In genomic region chr1:228373681-228374571, GRCh38 we compare ENCODE assay signal across 21 cellular contexts. TPM values are rescaled to one million over a fixed set of nuclear protein-coding genes. Genes with fewer than 3 reads are reported as not detected.
DNase-seq lines count a peak whose midpoint lies in the region; ATAC-seq and TF ChIP-seq lines count a peak whose summit lies in the region.
"Had no signal": no experiment of that assay in that cellular context is flagged by ENCODE, and none has a peak within 500 bp of the region (broad histone marks: within the 10 kb centered on the region; RNA-seq: fewer than 3 reads in every experiment).

No MANE protein-coding gene starts in this region.

- TF ChIP-seq CTCF in Calu3 (IDR thresholded peaks at IDR 0.05; ENCODE audit: unreplicated experiment) (no peak), chondrocyte (IDR thresholded peaks at IDR 0.05) (no peak), spleen (IDR thresholded peaks at IDR 0.05 in 8 of 11, conservative IDR thresholded peaks at IDR 0.05 in 3 of 11) (no peak), A673 (conservative IDR thresholded peaks at IDR 0.05; ENCODE audit: low read depth, low read length) (no peak)

- H3K36me3 Mint-ChIP-seq in Calu3 (ENCODE audit: insufficient read depth, unreplicated experiment) (peaks cover 25% of the 10 kb centered on the region), chondrocyte (ENCODE audit: low read depth) (no peaks in the 10 kb centered on the region)
- H3K36me3 Mint-ChIP-seq: memory B cell; natural killer cell treated with Interleukin-12 subunit alpha and Interleukin-12 subunit beta and Interleukin-15 and Interleukin-18, amount 100 ng/mL, for 72 hours had no signal

- BruUV-seq in Calu3 (replicated peaks; lab: Mats Ljungman, UMichigan) (no TSS peak), A673 (replicated peaks; lab: Mats Ljungman, UMichigan) (no TSS peak)

- DNase-seq in Calu3 (no peak), chondrocyte (ENCODE audit: low spot score) (peak; percentile 77), right cardiac atrium (peak in 1 of 3 donors; percentile 61), spleen (peak; percentile 68), NCI-H69 (lab: John Stamatoyannopoulos, UW) (no peak), DMS53 (lab: John Stamatoyannopoulos, UW) (no peak), A673 (ENCODE audit: low spot score) (no peak)
- DNase-seq: activated CD4-positive, CD25-positive, alpha-beta regulatory T cell treated with anti-CD3 and anti-CD28 coated beads, Interleukin-2, amount 50 U/mL, for 72 hours; activated effector memory CD4-positive, alpha-beta T cell treated with Interleukin-2 at 50 U/mL for 16 hours; cortex of kidney; GDM1; KG1; NCI-H2081; NCI-H524; T-helper 9 cell had no signal

- H3K4me3 Mint-ChIP-seq in Calu3 (ENCODE audit: low read depth, unreplicated experiment) (no peak overlapping the region), chondrocyte (ENCODE audit: unreplicated experiment) (no peak overlapping the region)
- H3K4me3 Mint-ChIP-seq: GM23338; memory B cell; natural killer cell treated with Interleukin-12 subunit alpha and Interleukin-12 subunit beta and Interleukin-15 and Interleukin-18, amount 100 ng/mL, for 72 hours had no signal

- H3K36me3 ChIP-seq in spleen (no peaks in the 10 kb centered on the region), A673 (ENCODE audit: insufficient read depth, low read length, poor library complexity, severe bottlenecking) (no peaks in the 10 kb centered on the region)

- H3K27me3 Mint-ChIP-seq in Calu3 (ENCODE audit: unreplicated experiment) (no peaks in the 10 kb centered on the region), chondrocyte (ENCODE audit: low read depth) (no peaks in the 10 kb centered on the region)

- peaks cover 10% of the 10 kb centered on the region for H3K4me1 Mint-ChIP-seq in Calu3 (ENCODE audit: low read depth, unreplicated experiment)
- H3K4me1 Mint-ChIP-seq in chondrocyte (ENCODE audit: low read depth) = peaks cover 4% of the 10 kb centered on the region

- POLR2A ChIA-PET in A673 (lab: Charles Lee; ENCODE audit: low non-redundant PET) = no interaction called here

- no peaks in the 10 kb centered on the region for H3K27me3 ChIP-seq in right cardiac atrium (ENCODE audit: control insufficient read depth, insufficient read depth)
- H3K27me3 ChIP-seq in spleen (replicated peaks in 1 of 7) = peaks cover 0 to 18% (median 5%) of the 10 kb centered on the region in 7 donors
- no peaks in the 10 kb centered on the region for H3K27me3 ChIP-seq in A673 (replicated peaks; ENCODE audit: insufficient read depth, low read depth, low read length, poor library complexity)

- no peak for TF ChIP-seq POLR2A in spleen (IDR thresholded peaks at IDR 0.05)

- intact Hi-C loops in Calu3 (cut with micrococcal nuclease; ENCODE audit: unreplicated experiment) = no loop called here
- intact Hi-C loops in right cardiac atrium (cut with DNase I) = no loop called here
- intact Hi-C loops in spleen (cut with DNase I; ENCODE audit: low total_unique reads) = no loop called here
- intact Hi-C loops in A673 (cut with micrococcal nuclease; ENCODE audit: unreplicated experiment) = no loop called here

- H3K27ac ChIP-seq in right cardiac atrium (ENCODE audit: low read length) = peak overlapping the region; percentile 55
- H3K27ac ChIP-seq in spleen = peak overlapping the region; percentile 62 to 88 (median 80)
- no peak overlapping the region for H3K27ac ChIP-seq in A673 (ENCODE audit: low read depth, low read length, poor library complexity, severe bottlenecking)
- H3K27ac ChIP-seq: HL-60 had no signal

- H3K27ac Mint-ChIP-seq in Calu3 (ENCODE audit: unreplicated experiment) = peak overlapping the region; percentile 63
- H3K27ac Mint-ChIP-seq in chondrocyte (ENCODE audit: unreplicated experiment) = no peak overlapping the region
- H3K27ac Mint-ChIP-seq: GM23338; memory B cell; natural killer cell treated with Interleukin-12 subunit alpha and Interleukin-12 subunit beta and Interleukin-15 and Interleukin-18, amount 100 ng/mL, for 72 hours had no signal

- ATAC-seq in right cardiac atrium = no peak
- ATAC-seq in GM18907 (IDR thresholded peaks at IDR 0.05; ENCODE audit: unreplicated experiment) = no peak
- ATAC-seq: GM23338; natural killer cell treated with Interleukin-12 subunit alpha and Interleukin-12 subunit beta and Interleukin-15 and Interleukin-18, amount 100 ng/mL, for 72 hours had no signal

- 78% methylated on average over 14 of the region's 14 CpGs for WGBS in right cardiac atrium
- 66 to 84% (median 81%) methylated on average over 12 to 14 of the region's 14 CpGs for WGBS in spleen, 5 donors

- peaks cover 4% of the 10 kb centered on the region for H3K4me1 ChIP-seq in right cardiac atrium (ENCODE audit: control insufficient read depth, insufficient read depth, low read length)
- H3K4me1 ChIP-seq in spleen = peaks cover 5 to 61% (median 34%) of the 10 kb centered on the region in 6 donors
- H3K4me1 ChIP-seq in A673 (ENCODE audit: insufficient read depth, low read length, poor library complexity, severe bottlenecking) = peaks cover under 1% of the 10 kb centered on the region

- H3K9me3 ChIP-seq in right cardiac atrium (ENCODE audit: control insufficient read depth, low read length) = no peaks in the 10 kb centered on the region
- no peaks in the 10 kb centered on the region for H3K9me3 ChIP-seq in spleen
- no peaks in the 10 kb centered on the region for H3K9me3 ChIP-seq in A673 (ENCODE audit: low read depth, low read length, poor library complexity, severe bottlenecking)

- CTCF ChIA-PET in Calu3 (lab: Charles Lee) (no interaction called here), A673 (lab: Charles Lee) (no interaction called here)

- no peak overlapping the region for H3K4me3 ChIP-seq in right cardiac atrium (ENCODE audit: low read length)
- H3K4me3 ChIP-seq in spleen = no peak overlapping the region
- no peak overlapping the region for H3K4me3 ChIP-seq in A673 (ENCODE audit: low read depth, low read length, poor library complexity, severe bottlenecking)
- H3K4me3 ChIP-seq: GM23338 had no signal

- H3K9me3 Mint-ChIP-seq in Calu3 (ENCODE audit: low read depth, unreplicated experiment) (no peaks in the 10 kb centered on the region), chondrocyte (ENCODE audit: low read depth) (no peaks in the 10 kb centered on the region)
- H3K9me3 Mint-ChIP-seq: GM23338; memory B cell; natural killer cell treated with Interleukin-12 subunit alpha and Interleukin-12 subunit beta and Interleukin-15 and Interleukin-18, amount 100 ng/mL, for 72 hours had no signal

RNA-seq across cellular contexts. Expression of gene TRIM11, which starts 32.7 kb away (rescaled TPM):
- 62.9 and 68.2 TPM in 2 replicates for total RNA-seq in Calu3 (2022)
- 16.0 to 22.4 TPM (median 20.0 TPM) in 3 replicates for total RNA-seq in chondrocyte
- 10 to 100 TPM in 1 of 4 donors, 1 to 10 TPM in 3; 8.9 to 10.7 (median 9.5) TPM for total RNA-seq in right cardiac atrium
- 5.9 TPM for polyA plus RNA-seq in right cardiac atrium
- 10 to 100 TPM; 33.4 to 49.4 (median 39.8) TPM for total RNA-seq in spleen
- 10 to 100 TPM; 14.1 to 26.8 (median 20.7) TPM for polyA plus RNA-seq in spleen
- total RNA-seq in A673 (2021) = 41.8 and 46.6 TPM in 2 replicates

RNA-seq across cellular contexts. Expression of gene TRIM17, which starts 42.7 kb away (rescaled TPM):
- total RNA-seq in Calu3 (2022) (2.3 and 3.8 TPM in 2 replicates), chondrocyte (0.28 to 0.35 TPM in 2 of 3 replicates, not detected in the other), right cardiac atrium (1 to 10 TPM in 2 of 4 donors, under 1 TPM in 2; 0.56 to 2.4 (median 1.2) TPM), spleen (1 to 10 TPM; 3.5 to 7.1 (median 5.4) TPM), A673 (2021) (0.54 and 0.72 TPM in 2 replicates)
- polyA plus RNA-seq in right cardiac atrium (0.41 TPM), spleen (1 to 10 TPM in 1 of 3 donors, under 1 TPM in 2; 0.36 to 4.0 (median 0.96) TPM)
- total RNA-seq: pulmonary artery endothelial cell had no signal

Comparison
In these comparisons a context has a peak if more than half of its experiments do, and no peak if none do; other contexts are left out.
1. DNase-seq: peak in chondrocyte (single experiment) and spleen (single experiment); none in Calu3 (single experiment), NCI-H69 (single experiment), DMS53 (single experiment) and A673 (single experiment).